16 cellular contexts compared by ENCODE assay signal in genomic region chr4:126916626-126917140, GRCh38.
A peak's percentile ranks its signal among the peaks of the same experiment; 100 is the strongest.
DNase-seq lines count a peak whose midpoint lies in the region; ATAC-seq and TF ChIP-seq lines count a peak whose summit lies in the region.
"Had no signal": no experiment of that assay in that cellular context is flagged by ENCODE, and none has a peak within 500 bp of the region (broad histone marks: within the 10 kb centered on the region; RNA-seq: fewer than 3 reads in every experiment).

No MANE protein-coding gene starts in this region.

- peak overlapping the region; percentile 62 for H2AFZ ChIP-seq in smooth muscle cell (ENCODE audit: low read depth)

- H3K4me1 ChIP-seq in smooth muscle cell (ENCODE audit: low read depth) = no peaks in the 10 kb centered on the region
- H3K4me1 ChIP-seq: pancreas had no signal

- no peak overlapping the region for H3K27ac ChIP-seq in smooth muscle cell (ENCODE audit: low read depth)
- H3K27ac ChIP-seq: KMS-11, pancreas, SJSA1 had no signal

- no peaks in the 10 kb centered on the region for H4K20me1 ChIP-seq in smooth muscle cell (ENCODE audit: low read depth)

- ATAC-seq in GM18517 (IDR thresholded peaks at IDR 0.05; ENCODE audit: unreplicated experiment) = no peak

- H3F3A ChIP-seq in smooth muscle cell (ENCODE audit: low read depth) = no peaks in the 10 kb centered on the region

- no peaks in the 10 kb centered on the region for H3K27me3 ChIP-seq in smooth muscle cell (ENCODE audit: low read depth)
- H3K27me3 ChIP-seq: pancreas, SJSA1 had no signal

- no peaks in the 10 kb centered on the region for H3K79me2 ChIP-seq in smooth muscle cell (ENCODE audit: low read depth)

- no peaks in the 10 kb centered on the region for H3K9me3 ChIP-seq in smooth muscle cell (replicated peaks; ENCODE audit: low read depth)
- H3K9me3 ChIP-seq: pancreas, SJSA1 had no signal

- TF ChIP-seq CTCF in fibroblast of mammary gland (conservative IDR thresholded peaks at IDR 0.05; ENCODE audit: control insufficient read depth, insufficient read depth, low read depth, low read length) = peak; percentile 20
- no peak for TF ChIP-seq CTCF in smooth muscle cell (IDR thresholded peaks at IDR 0.05; ENCODE audit: borderline replicate concordance, insufficient read depth, poor library complexity, severe bottlenecking)

- DNase-seq in HCEC 1CT (peak; percentile 70), SK-N-DZ (ENCODE audit: low spot score) (peak; percentile 21), fibroblast of mammary gland (ENCODE audit: low read depth) (peak; percentile 89), smooth muscle cell (lab: John Stamatoyannopoulos, UW; ENCODE audit: unreplicated experiment) (no peak), NCI-H146 (lab: John Stamatoyannopoulos, UW) (no peak), cerebellar cortex (ENCODE audit: low spot score) (no peak), NCI-H510A treated with DMSO at 0.1 percent for 48 hours (lab: John Stamatoyannopoulos, UW) (no peak)
- DNase-seq: activated CD4-positive, alpha-beta T cell treated with anti-CD3 and anti-CD28 coated beads, Interleukin-2, amount 50 U/mL, for 4 hours; activated naive CD4-positive, alpha-beta T cell treated with anti-CD3 and anti-CD28 coated beads, Interleukin-2, amount 50 U/mL, for 16 hours; DMS53; NCI-H226; pancreas; trophoblast cell had no signal

- 78% methylated on average over 10 of the region's 10 CpGs for WGBS in smooth muscle cell (ENCODE audit: low lambda C conversion rate)

- H3K36me3 ChIP-seq in smooth muscle cell (ENCODE audit: low read depth) = no peaks in the 10 kb centered on the region
- H3K36me3 ChIP-seq: pancreas, SJSA1 had no signal

- H3K9ac ChIP-seq in smooth muscle cell (ENCODE audit: low read depth) = no peak overlapping the region
- H3K9ac ChIP-seq: KMS-11 had no signal

- H3K4me3 ChIP-seq in fibroblast of mammary gland (ENCODE audit: control insufficient read depth, low read depth, low read length) (peak overlapping the region; percentile 9), smooth muscle cell (no peak overlapping the region)
- H3K4me3 ChIP-seq: pancreas, SJSA1 had no signal

- no peak overlapping the region for H3K4me2 ChIP-seq in smooth muscle cell
- H3K4me2 ChIP-seq: KMS-11 had no signal

Comparison
In these comparisons a context has a peak if more than half of its experiments do, and no peak if none do; other contexts are left out.
1. DNase-seq: peak in HCEC 1CT (single experiment), SK-N-DZ (single experiment) and fibroblast of mammary gland (single experiment); none in smooth muscle cell (single experiment), NCI-H146 (single experiment), cerebellar cortex (single experiment) and NCI-H510A treated with DMSO at 0.1 percent for 48 hours (single experiment).